In the genomic region with DNA sequence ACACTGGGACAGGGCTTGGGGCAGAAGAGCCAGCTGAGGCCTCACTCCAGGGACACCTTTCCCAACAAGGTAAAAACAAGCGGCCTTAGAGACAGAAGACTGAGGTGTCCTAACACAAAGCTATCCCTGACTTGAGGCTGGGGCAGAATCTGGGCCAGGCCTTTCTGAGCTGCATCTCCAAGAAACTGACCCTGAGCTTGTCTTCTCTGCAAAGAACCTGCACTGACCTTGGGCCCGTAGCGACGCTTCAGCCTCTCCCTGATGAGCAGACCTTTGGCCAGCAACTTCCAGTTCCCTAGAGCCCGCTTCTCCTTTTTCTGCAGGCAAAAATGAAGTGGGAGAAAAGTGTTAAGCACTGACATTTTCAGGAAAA, we compare ENCODE assay signal across 14 cellular contexts. TPM values are rescaled to one million over a fixed set of nuclear protein-coding genes. Genes with fewer than 3 reads are reported as not detected.
A peak's percentile ranks its signal among the peaks of the same experiment; 100 is the strongest.
DNase-seq lines count a peak whose midpoint lies in the region; ATAC-seq and TF ChIP-seq lines count a peak whose summit lies in the region.
"Had no signal": no experiment of that assay in that cellular context is flagged by ENCODE, and none has a peak within 500 bp of the region (broad histone marks: within the 10 kb centered on the region; RNA-seq: fewer than 3 reads in every experiment).

No MANE protein-coding gene starts in this region.

- no peak overlapping the region for H3K4me3 ChIP-seq in BLaER1 treated with 17β-estradiol and CSF1 and Interleukin-3, amounts not matched to agents 10 nM and 100 nM
- H3K4me3 ChIP-seq in sigmoid colon = no peak overlapping the region
- H3K4me3 ChIP-seq: K562 had no signal

- H3K9ac ChIP-seq in BLaER1 treated with 17β-estradiol and CSF1 and Interleukin-3, amounts not matched to agents 10 nM and 100 nM = peak overlapping the region in 2 of 11 experiments; percentile 5 to 86; a peak in 2 of 22 replicates

- peak overlapping the region in 4 of 11 experiments; percentile 12 to 96 (median 90); a peak in 7 of 22 replicates for H3K4me2 ChIP-seq in BLaER1 treated with 17β-estradiol and CSF1 and Interleukin-3, amounts not matched to agents 10 nM and 100 nM

- WGBS in sigmoid colon, 2 donors = 83 to 89% methylated on average over 5 of the region's 5 CpGs

- H3K9me3 ChIP-seq in BLaER1 treated with 17β-estradiol and CSF1 and Interleukin-3, amounts not matched to agents 10 nM and 100 nM (replicated peaks in 1 of 11) = no peaks in the 10 kb centered on the region
- no peaks in the 10 kb centered on the region for H3K9me3 ChIP-seq in sigmoid colon

- no peaks in the 10 kb centered on the region for H3K27me3 ChIP-seq in BLaER1 treated with 17β-estradiol and CSF1 and Interleukin-3, amounts not matched to agents 10 nM and 100 nM
- no peaks in the 10 kb centered on the region for H3K27me3 ChIP-seq in sigmoid colon

- peaks cover 2% of the 10 kb centered on the region for H3K36me3 Mint-ChIP-seq in IgD-negative memory B cell
- H3K36me3 Mint-ChIP-seq in effector memory CD8-positive, alpha-beta T cell (ENCODE audit: insufficient read depth) = peaks cover 55% of the 10 kb centered on the region

- peak overlapping the region in 8 of 11 experiments; percentile 89 to 100 (median 94); a peak in 7 of 22 replicates for H3K27ac ChIP-seq in BLaER1 treated with 17β-estradiol and CSF1 and Interleukin-3, amounts not matched to agents 10 nM and 100 nM
- H3K27ac ChIP-seq in sigmoid colon = peak overlapping the region in 3 of 4 donors; percentile 81 to 92 (median 87)

- H3K4me1 ChIP-seq in BLaER1 treated with 17β-estradiol and CSF1 and Interleukin-3, amounts not matched to agents 10 nM and 100 nM = peaks cover 25 to 78% (median 57%) of the 10 kb centered on the region in 10 experiments
- H3K4me1 ChIP-seq in sigmoid colon = peaks cover 0 to 47% (median 40%) of the 10 kb centered on the region in 4 donors

- TF ChIP-seq POLR2A in sigmoid colon (IDR thresholded peaks at IDR 0.05) = no peak

- peak overlapping the region; percentile 82 to 99 (median 96) for H3K27ac Mint-ChIP-seq in IgD-negative memory B cell
- peak overlapping the region; percentile 98 to 99 for H3K27ac Mint-ChIP-seq in effector memory CD8-positive, alpha-beta T cell

- peaks cover 35 to 70% (median 44%) of the 10 kb centered on the region in 11 experiments for H3K36me3 ChIP-seq in BLaER1 treated with 17β-estradiol and CSF1 and Interleukin-3, amounts not matched to agents 10 nM and 100 nM
- H3K36me3 ChIP-seq in sigmoid colon = peaks cover 2 to 70% (median 15%) of the 10 kb centered on the region in 4 donors

- peaks cover 0 to 29% (median 6%) of the 10 kb centered on the region in 11 experiments; a peak in 12 of 22 replicates for H4K20me1 ChIP-seq in BLaER1 treated with 17β-estradiol and CSF1 and Interleukin-3, amounts not matched to agents 10 nM and 100 nM

- no peaks in the 10 kb centered on the region for H3K9me3 Mint-ChIP-seq in IgD-negative memory B cell
- no peaks in the 10 kb centered on the region for H3K9me3 Mint-ChIP-seq in effector memory CD8-positive, alpha-beta T cell
- H3K9me3 Mint-ChIP-seq: nephron progenitor cell had no signal

- TF ChIP-seq EP300 in sigmoid colon (IDR thresholded peaks at IDR 0.05) = no peak

- no peaks in the 10 kb centered on the region for H3K27me3 Mint-ChIP-seq in IgD-negative memory B cell
- H3K27me3 Mint-ChIP-seq in effector memory CD8-positive, alpha-beta T cell = no peaks in the 10 kb centered on the region

- DNase-seq in effector memory CD8-positive, alpha-beta T cell = no peak
- DNase-seq in sigmoid colon (no peak), EL (no peak), activated gamma-delta T cell treated with Interleukin-2 at 50 U/mL for 16 hours (no peak)
- DNase-seq: glutamatergic neuron, kidney glomerular epithelial cell, NCI-H1436 treated with DMSO at 0.1 percent for 48 hours, NCI-H524, nephron progenitor cell had no signal

- TF ChIP-seq CTCF in sigmoid colon (IDR thresholded peaks at IDR 0.05) = no peak

- H3K4me1 Mint-ChIP-seq in IgD-negative memory B cell = peaks cover 10 to 16% (median 14%) of the 10 kb centered on the region in 3 donors
- H3K4me1 Mint-ChIP-seq in effector memory CD8-positive, alpha-beta T cell (ENCODE audit: low read depth in 2 of 2) = peaks cover 31 to 36% of the 10 kb centered on the region in 2 donors

- peak overlapping the region in 1 of 4 donors; percentile 16 for H3K4me3 Mint-ChIP-seq in IgD-negative memory B cell
- peak overlapping the region in 1 of 2 donors; percentile 8 for H3K4me3 Mint-ChIP-seq in effector memory CD8-positive, alpha-beta T cell
- H3K4me3 Mint-ChIP-seq: nephron progenitor cell had no signal

- ATAC-seq in effector memory CD8-positive, alpha-beta T cell (replicated peaks) = no peak
- no peak for ATAC-seq in HG03354 (IDR thresholded peaks at IDR 0.05; ENCODE audit: poor library complexity, severe bottlenecking, unreplicated experiment)
- no peak for ATAC-seq in HG02678 (IDR thresholded peaks at IDR 0.05; ENCODE audit: unreplicated experiment)
- ATAC-seq: K562 had no signal

- intact Hi-C loops in sigmoid colon (cut with DNase I) = loop anchor here (10.0 kb wide), 1 partner anchor 1482 kb away; a partner anchor contains a TSS

RNA-seq across cellular contexts. Expression of a gene that starts 22.2 kb away (rescaled TPM):
- polyA plus RNA-seq in IgD-negative memory B cell = 40.0 TPM
- 10 to 100 TPM; 68.0 to 88.3 (median 80.2) TPM for total RNA-seq in sigmoid colon
- polyA plus RNA-seq in sigmoid colon = 10 to 100 TPM in 1 of 3 donors, 1 to 10 TPM in 2; 6.0 to 33.7 (median 7.2) TPM

RNA-seq across cellular contexts. Expression of a gene that starts 22.4 kb away (rescaled TPM):
- polyA plus RNA-seq in IgD-negative memory B cell (18.7 TPM), sigmoid colon (10 to 100 TPM; 15.3 to 33.8 (median 17.4) TPM)
- total RNA-seq in sigmoid colon = 10 to 100 TPM; 13.0 to 33.1 (median 26.3) TPM

RNA-seq across cellular contexts. Expression of a gene that starts 31.4 kb away (rescaled TPM):
- polyA plus RNA-seq in IgD-negative memory B cell (40.6 TPM), sigmoid colon (10 to 100 TPM in 1 of 3 donors, 1 to 10 TPM in 2; 8.1 to 20.0 (median 9.0) TPM)
- total RNA-seq in sigmoid colon = 10 to 100 TPM; 30.3 to 37.5 (median 32.6) TPM

RNA-seq across cellular contexts. Expression of a gene that starts 31.6 kb away (rescaled TPM):
- polyA plus RNA-seq in IgD-negative memory B cell (25.3 TPM), sigmoid colon (10 to 100 TPM; 15.0 to 20.4 (median 19.2) TPM)
- total RNA-seq in sigmoid colon = 10 to 100 TPM in 3 of 4 donors, 1 to 10 TPM in 1; 8.0 to 17.1 (median 14.9) TPM
